20 cellular contexts compared by ENCODE assay signal in genomic region chr7:1252543-1253090, GRCh38. TPM values are rescaled to one million over a fixed set of nuclear protein-coding genes. Genes with fewer than 3 reads are reported as not detected.
"Had no signal": no experiment of that assay in that cellular context is flagged by ENCODE, and none has a peak within 500 bp of the region (broad histone marks: within the 10 kb centered on the region; RNA-seq: fewer than 3 reads in every experiment).

No MANE protein-coding gene starts in this region.

- H3K4me1 ChIP-seq: right lobe of liver had no signal

- H3K4me3 ChIP-seq: dorsolateral prefrontal cortex, heart left ventricle, left lung, lung, ovary, right lobe of liver, suprapubic skin, thyroid gland had no signal

- H3K36me3 ChIP-seq: heart left ventricle, left lung, ovary, right lobe of liver, suprapubic skin, thyroid gland had no signal

- H3K4me3 Mint-ChIP-seq: naive thymus-derived CD8-positive, alpha-beta T cell; stimulated activated effector memory CD8-positive, alpha-beta T cell treated with anti-CD3 and anti-CD28 coated beads, Interleukin-12 subunit alpha, Interleukin-12 subunit beta, amount 100 ng/mL, for 72 hours; type B pancreatic cell had no signal

- ATAC-seq: heart left ventricle; naive thymus-derived CD8-positive, alpha-beta T cell; right lobe of liver; stimulated activated effector memory CD8-positive, alpha-beta T cell treated with anti-CD3 and anti-CD28 coated beads, Interleukin-12 subunit alpha, Interleukin-12 subunit beta, amount 100 ng/mL, for 72 hours; stimulated activated naive CD8-positive, alpha-beta T cell treated with anti-CD3 and anti-CD28 coated beads, Interleukin-15, Interleukin-2, amounts not matched to agents 100 U/mL and 50 U/mL, for 24 hours had no signal

- H3K27ac ChIP-seq: dorsolateral prefrontal cortex, heart left ventricle, left lung, ovary, right lobe of liver, suprapubic skin, thyroid gland had no signal

- H3K36me3 Mint-ChIP-seq: stimulated activated effector memory CD8-positive, alpha-beta T cell treated with anti-CD3 and anti-CD28 coated beads, Interleukin-12 subunit alpha, Interleukin-12 subunit beta, amount 100 ng/mL, for 72 hours; type B pancreatic cell had no signal

- H3K27ac Mint-ChIP-seq: naive thymus-derived CD8-positive, alpha-beta T cell; stimulated activated effector memory CD8-positive, alpha-beta T cell treated with anti-CD3 and anti-CD28 coated beads, Interleukin-12 subunit alpha, Interleukin-12 subunit beta, amount 100 ng/mL, for 72 hours; type B pancreatic cell had no signal

- H3K9me3 Mint-ChIP-seq: naive thymus-derived CD8-positive, alpha-beta T cell; stimulated activated effector memory CD8-positive, alpha-beta T cell treated with anti-CD3 and anti-CD28 coated beads, Interleukin-12 subunit alpha, Interleukin-12 subunit beta, amount 100 ng/mL, for 72 hours; type B pancreatic cell had no signal

- H3K9me3 ChIP-seq: heart left ventricle, left lung, ovary, right lobe of liver, suprapubic skin, thyroid gland had no signal

- DNase-seq: cortex of kidney; dorsolateral prefrontal cortex; effector CD8-positive, alpha-beta T cell; foreskin melanocyte; hypothalamus; mesenchymal stem cell; naive thymus-derived CD8-positive, alpha-beta T cell; ovary; stimulated activated CD4-positive, alpha-beta T cell treated with anti-CD3 and anti-CD28 coated beads, Interleukin-4, amount 100 ng/mL, for 1 hour; stimulated activated CD8-positive, alpha-beta memory T cell treated with anti-CD3 and anti-CD28 coated beads, Interleukin-4, amount 100 ng/mL, for 48 hours; stimulated activated naive CD8-positive, alpha-beta T cell treated with anti-CD3 and anti-CD28 coated beads, Interleukin-15, Interleukin-2, amounts not matched to agents 100 U/mL and 50 U/mL, for 24 hours; thyroid gland had no signal

RNA-seq across cellular contexts. Expression of gene UNCX, which starts 19.9 kb away (rescaled TPM):
- total RNA-seq: dorsolateral prefrontal cortex; heart left ventricle; left lung; lung; naive thymus-derived CD8-positive, alpha-beta T cell; ovary; posterior vena cava; right lobe of liver; suprapubic skin; thyroid gland had no signal
